ENCODE assay signal across 17 cellular contexts in genomic region chr7:37216923-37217322, GRCh38.
DNase-seq lines count a peak whose midpoint lies in the region; ATAC-seq and TF ChIP-seq lines count a peak whose summit lies in the region.
"Had no signal": no experiment of that assay in that cellular context is flagged by ENCODE, and none has a peak within 500 bp of the region (broad histone marks: within the 10 kb centered on the region; RNA-seq: fewer than 3 reads in every experiment).

No MANE protein-coding gene starts in this region.

- intact Hi-C loops in left ventricle myocardium inferior (cut with micrococcal nuclease) = no loop called here
- intact Hi-C loops in Right ventricle myocardium superior (cut with DNase I) = no loop called here

- ATAC-seq in Right ventricle myocardium superior (ENCODE audit: poor library complexity) = no peak
- peak; percentile 45 for ATAC-seq in activated T-helper 17 cell treated with anti-CD3 and anti-CD28 coated beads, Interleukin-2, amount 50 U/mL, for 72 hours (replicated peaks)
- no peak for ATAC-seq in stimulated activated effector memory CD8-positive, alpha-beta T cell treated with anti-CD3 and anti-CD28 coated beads, Interleukin-12 subunit alpha, Interleukin-12 subunit beta, amount 100 ng/mL, for 72 hours
- ATAC-seq: Panc1 had no signal

- DNase-seq in left ventricle myocardium inferior (no peak), Right ventricle myocardium superior (no peak), hepatocyte (ENCODE audit: low spot score) (no peak), SKM-1 (lab: John Stamatoyannopoulos, UW; ENCODE audit: unreplicated experiment) (no peak), NCI-H748 treated with DMSO at 0.1 percent for 48 hours (lab: John Stamatoyannopoulos, UW) (no peak), T-helper 9 cell (no peak)
- no peak for DNase-seq in stimulated activated effector memory CD8-positive, alpha-beta T cell treated with anti-CD3 and anti-CD28 coated beads, Interleukin-12 subunit alpha, Interleukin-12 subunit beta, amount 100 ng/mL, for 72 hours (ENCODE audit: low spot score in 2 of 2)
- DNase-seq: ACHN, AML-193, Caco-2, DMS153, NCI-H1048, NCI-H2081 treated with DMSO at 0.1 percent for 48 hours, NCI-H510A treated with DMSO at 0.1 percent for 48 hours had no signal

- H3K27ac ChIP-seq in left ventricle myocardium inferior (replicated peaks) = peak overlapping the region; percentile 57
- H3K27ac ChIP-seq in hepatocyte = peak overlapping the region; percentile 56

- H3K9me3 ChIP-seq in left ventricle myocardium inferior (replicated peaks) (no peaks in the 10 kb centered on the region), hepatocyte (ENCODE audit: low read depth) (no peaks in the 10 kb centered on the region)
- H3K9me3 ChIP-seq: Caco-2 had no signal

- H3K9me2 ChIP-seq in hepatocyte (replicated peaks; ENCODE audit: insufficient read depth) = no peaks in the 10 kb centered on the region

- peaks cover 6% of the 10 kb centered on the region for H3K4me1 Mint-ChIP-seq in activated T-helper 17 cell treated with anti-CD3 and anti-CD28 coated beads, Interleukin-2, amount 50 U/mL, for 72 hours
- H3K4me1 Mint-ChIP-seq in stimulated activated effector memory CD8-positive, alpha-beta T cell treated with anti-CD3 and anti-CD28 coated beads, Interleukin-12 subunit alpha, Interleukin-12 subunit beta, amount 100 ng/mL, for 72 hours = peaks cover 15% of the 10 kb centered on the region

- H2AFZ ChIP-seq in hepatocyte = no peak overlapping the region

- no peaks in the 10 kb centered on the region for H3K27me3 Mint-ChIP-seq in activated T-helper 17 cell treated with anti-CD3 and anti-CD28 coated beads, Interleukin-2, amount 50 U/mL, for 72 hours

- H3K4me1 ChIP-seq in left ventricle myocardium inferior = peaks cover 57% of the 10 kb centered on the region
- peaks cover 8% of the 10 kb centered on the region for H3K4me1 ChIP-seq in hepatocyte (ENCODE audit: insufficient read depth)
- H3K4me1 ChIP-seq: Caco-2 had no signal

- H3K27me3 ChIP-seq in left ventricle myocardium inferior (ENCODE audit: low read depth) (no peaks in the 10 kb centered on the region), hepatocyte (no peaks in the 10 kb centered on the region)

- H3K4me3 Mint-ChIP-seq in activated T-helper 17 cell treated with anti-CD3 and anti-CD28 coated beads, Interleukin-2, amount 50 U/mL, for 72 hours = no peak overlapping the region
- no peak overlapping the region for H3K4me3 Mint-ChIP-seq in stimulated activated effector memory CD8-positive, alpha-beta T cell treated with anti-CD3 and anti-CD28 coated beads, Interleukin-12 subunit alpha, Interleukin-12 subunit beta, amount 100 ng/mL, for 72 hours
- H3K4me3 Mint-ChIP-seq: CD14-positive monocyte had no signal

- no peaks in the 10 kb centered on the region for H3K9me3 Mint-ChIP-seq in activated T-helper 17 cell treated with anti-CD3 and anti-CD28 coated beads, Interleukin-2, amount 50 U/mL, for 72 hours
- no peaks in the 10 kb centered on the region for H3K9me3 Mint-ChIP-seq in stimulated activated effector memory CD8-positive, alpha-beta T cell treated with anti-CD3 and anti-CD28 coated beads, Interleukin-12 subunit alpha, Interleukin-12 subunit beta, amount 100 ng/mL, for 72 hours
- H3K9me3 Mint-ChIP-seq: CD14-positive monocyte had no signal

- no peaks in the 10 kb centered on the region for H4K20me1 ChIP-seq in hepatocyte (ENCODE audit: insufficient read depth, poor library complexity, severe bottlenecking)

- peaks cover 94% of the 10 kb centered on the region for H3K36me3 Mint-ChIP-seq in activated T-helper 17 cell treated with anti-CD3 and anti-CD28 coated beads, Interleukin-2, amount 50 U/mL, for 72 hours (ENCODE audit: low read depth)
- peaks cover 36% of the 10 kb centered on the region for H3K36me3 Mint-ChIP-seq in stimulated activated effector memory CD8-positive, alpha-beta T cell treated with anti-CD3 and anti-CD28 coated beads, Interleukin-12 subunit alpha, Interleukin-12 subunit beta, amount 100 ng/mL, for 72 hours

- WGBS in hepatocyte (ENCODE audit: low lambda C conversion rate, missing lambda C conversion rate) = 65% methylated on average over 2 of the region's 2 CpGs

- no peak overlapping the region for H3K4me2 ChIP-seq in hepatocyte

- no peak for TF ChIP-seq CTCF in left ventricle myocardium inferior (IDR thresholded peaks at IDR 0.05; ENCODE audit: borderline replicate concordance)
- TF ChIP-seq CTCF in hepatocyte (IDR thresholded peaks at IDR 0.05; ENCODE audit: poor library complexity) = no peak

- no peak overlapping the region for H3K4me3 ChIP-seq in left ventricle myocardium inferior
- H3K4me3 ChIP-seq in hepatocyte = no peak overlapping the region

- H3K79me2 ChIP-seq in hepatocyte = no peaks in the 10 kb centered on the region

- H3K27ac Mint-ChIP-seq in activated T-helper 17 cell treated with anti-CD3 and anti-CD28 coated beads, Interleukin-2, amount 50 U/mL, for 72 hours = peak overlapping the region; percentile 7
- H3K27ac Mint-ChIP-seq in stimulated activated effector memory CD8-positive, alpha-beta T cell treated with anti-CD3 and anti-CD28 coated beads, Interleukin-12 subunit alpha, Interleukin-12 subunit beta, amount 100 ng/mL, for 72 hours = peak overlapping the region; percentile 21

- peaks cover under 1% of the 10 kb centered on the region for H3K36me3 ChIP-seq in left ventricle myocardium inferior
- no peaks in the 10 kb centered on the region for H3K36me3 ChIP-seq in hepatocyte (replicated peaks; ENCODE audit: insufficient read depth, low read depth)
